In genomic region chr20:23143098-23143497, GRCh38 we compare ENCODE assay signal across 9 cellular contexts. TPM values are rescaled to one million over a fixed set of nuclear protein-coding genes. Genes with fewer than 3 reads are reported as not detected.
DNase-seq lines count a peak whose midpoint lies in the region; TF ChIP-seq lines count a peak whose summit lies in the region.
"Had no signal": no experiment of that assay in that cellular context is flagged by ENCODE, and none has a peak within 500 bp of the region (broad histone marks: within the 10 kb centered on the region; RNA-seq: fewer than 3 reads in every experiment).

No MANE protein-coding gene starts in this region.

- no peaks in the 10 kb centered on the region for H3K36me3 Mint-ChIP-seq in nephron progenitor cell (ENCODE audit: low read depth)
- no peaks in the 10 kb centered on the region for H3K36me3 Mint-ChIP-seq in activated T-cell treated with anti-CD3 and anti-CD28 coated beads, Interleukin-2, amount 50 U/mL, for 24 hours (ENCODE audit: low read depth)

- no peak for TF ChIP-seq POLR2A in breast epithelium (IDR thresholded peaks at IDR 0.05)

- H3K36me3 ChIP-seq in breast epithelium: no peaks in the 10 kb centered on the region

- peaks cover 7% of the 10 kb centered on the region for H3K27me3 Mint-ChIP-seq in nephron progenitor cell (ENCODE audit: low read depth, poor library complexity)
- peaks cover 12% of the 10 kb centered on the region for H3K27me3 Mint-ChIP-seq in activated T-cell treated with anti-CD3 and anti-CD28 coated beads, Interleukin-2, amount 50 U/mL, for 24 hours

- peaks cover 0 to 5% of the 10 kb centered on the region in 2 donors for H3K4me1 ChIP-seq in breast epithelium

- H3K4me1 Mint-ChIP-seq in nephron progenitor cell: peaks cover 24% of the 10 kb centered on the region
- peaks cover 35% of the 10 kb centered on the region for H3K4me1 Mint-ChIP-seq in activated T-cell treated with anti-CD3 and anti-CD28 coated beads, Interleukin-2, amount 50 U/mL, for 24 hours (ENCODE audit: low read depth)

- no peak overlapping the region for H3K4me3 ChIP-seq in breast epithelium

- DNase-seq in EL: peak; percentile 86
- peak; percentile 33 to 53 for DNase-seq in NOMO-1 (lab: John Stamatoyannopoulos, UW; ENCODE audit: unreplicated experiment in 2 of 2)
- no peak for DNase-seq in breast epithelium (ENCODE audit: low spot score in 2 of 2)
- peak; percentile 96 to 97 for DNase-seq in lung microvascular endothelial cell (ENCODE audit: low read depth in 2 of 2)
- no peak for DNase-seq in nephron progenitor cell
- DNase-seq in stimulated activated CD4-positive, alpha-beta T cell treated with anti-CD3 and anti-CD28 coated beads, Interleukin-12 subunit alpha, Interleukin-12 subunit beta, amount 100 ng/mL, for 4 hours: no peak
- no peak for DNase-seq in activated T-cell treated with anti-CD3 and anti-CD28 coated beads, Interleukin-2, amount 50 U/mL, for 24 hours
- no peak for DNase-seq in NCI-H128 (lab: John Stamatoyannopoulos, UW; ENCODE audit: unreplicated experiment)

- no peaks in the 10 kb centered on the region for H3K27me3 ChIP-seq in breast epithelium

- peak overlapping the region; percentile 50 to 89 for H3K27ac ChIP-seq in breast epithelium

- intact Hi-C loops in breast epithelium (cut with DNase I; ENCODE audit: low total_unique reads): no loop called here

- no peak overlapping the region for H3K4me3 Mint-ChIP-seq in nephron progenitor cell
- no peak overlapping the region for H3K4me3 Mint-ChIP-seq in activated T-cell treated with anti-CD3 and anti-CD28 coated beads, Interleukin-2, amount 50 U/mL, for 24 hours
- H3K4me3 Mint-ChIP-seq: central memory CD8-positive, alpha-beta T cell had no signal

- no peak overlapping the region for H3K27ac Mint-ChIP-seq in nephron progenitor cell
- H3K27ac Mint-ChIP-seq in activated T-cell treated with anti-CD3 and anti-CD28 coated beads, Interleukin-2, amount 50 U/mL, for 24 hours: no peak overlapping the region

- no peak for TF ChIP-seq CTCF in breast epithelium (IDR thresholded peaks at IDR 0.05)
- no peak for TF ChIP-seq CTCF in nephron progenitor cell (IDR thresholded peaks at IDR 0.05)

- H3K9me3 ChIP-seq in breast epithelium: no peaks in the 10 kb centered on the region

- H3K9me3 Mint-ChIP-seq in nephron progenitor cell: peaks cover 17% of the 10 kb centered on the region
- no peaks in the 10 kb centered on the region for H3K9me3 Mint-ChIP-seq in activated T-cell treated with anti-CD3 and anti-CD28 coated beads, Interleukin-2, amount 50 U/mL, for 24 hours
- H3K9me3 Mint-ChIP-seq: central memory CD8-positive, alpha-beta T cell had no signal

RNA-seq across cellular contexts. Expression of gene CD93, which starts 57.0 kb away (rescaled TPM):
- total RNA-seq in breast epithelium (10 to 100 TPM; 19.2 to 64.9 (median 36.5) TPM), lung microvascular endothelial cell (20.8 and 129 TPM in 2 replicates)

Comparison
In these comparisons a context has a peak if more than half of its experiments do, and no peak if none do; other contexts are left out.
1. DNase-seq: peak in EL (single experiment), NOMO-1 (2 of 2) and lung microvascular endothelial cell (2 of 2); none in breast epithelium (0 of 2), nephron progenitor cell (single experiment), stimulated activated CD4-positive, alpha-beta T cell treated with anti-CD3 and anti-CD28 coated beads, Interleukin-12 subunit alpha, Interleukin-12 subunit beta, amount 100 ng/mL, for 4 hours (single experiment), activated T-cell treated with anti-CD3 and anti-CD28 coated beads, Interleukin-2, amount 50 U/mL, for 24 hours (single experiment) and NCI-H128 (single experiment).